ENCODE assay signal across 25 cellular contexts in genomic region chr5:68499952-68500351, GRCh38.
DNase-seq lines count a peak whose midpoint lies in the region; ATAC-seq, FAIRE-seq and TF ChIP-seq lines count a peak whose summit lies in the region.
"Had no signal": no experiment of that assay in that cellular context is flagged by ENCODE, and none has a peak within 500 bp of the region (broad histone marks: within the 10 kb centered on the region; RNA-seq: fewer than 3 reads in every experiment).

No MANE protein-coding gene starts in this region.

- H3K9me3 Mint-ChIP-seq in neural crest cell: peaks cover 26% of the 10 kb centered on the region

- no peaks in the 10 kb centered on the region for H3K27me3 ChIP-seq in bronchial epithelial cell (ENCODE audit: control insufficient read depth, insufficient read depth, low read length)
- H3K27me3 ChIP-seq: foreskin keratinocyte, neutrophil had no signal

- peak overlapping the region; percentile 92 for H3K27ac Mint-ChIP-seq in neural crest cell (ENCODE audit: unreplicated experiment)
- H3K27ac Mint-ChIP-seq: CD4-positive, alpha-beta T cell; memory B cell; T-helper 1 cell treated with Interleukin-12 subunit alpha and Interleukin-12 subunit beta and Interleukin-4 antibody, amounts not matched to agents 30 μg/mL and 1 μg/mL, for 36 hours had no signal

- no peak for FAIRE-seq in bronchial epithelial cell (lab: Jason Lieb, UNC)
- FAIRE-seq: G401.6 had no signal

- H3K4me3 Mint-ChIP-seq in neural crest cell: peak overlapping the region; percentile 35
- H3K4me3 Mint-ChIP-seq: CD4-positive, alpha-beta T cell; memory B cell; T-helper 1 cell treated with Interleukin-12 subunit alpha and Interleukin-12 subunit beta and Interleukin-4 antibody, amounts not matched to agents 30 μg/mL and 1 μg/mL, for 36 hours had no signal

- no peaks in the 10 kb centered on the region for H3K36me3 ChIP-seq in bronchial epithelial cell (ENCODE audit: control insufficient read depth, insufficient read depth, low read length)
- H3K36me3 ChIP-seq: neutrophil had no signal

- TF ChIP-seq CTCF in AG09319 (IDR thresholded peaks at IDR 0.05; ENCODE audit: low read depth, low read length) (no peak), bronchial epithelial cell (IDR thresholded peaks at IDR 0.05; ENCODE audit: insufficient read depth, low read length, severe bottlenecking) (no peak), neural crest cell (conservative IDR thresholded peaks at IDR 0.05) (no peak)

- H3K36me3 Mint-ChIP-seq in neural crest cell (ENCODE audit: low read depth): peaks cover 34% of the 10 kb centered on the region

- no peaks in the 10 kb centered on the region for H3K27me3 Mint-ChIP-seq in neural crest cell (ENCODE audit: low read depth)
- H3K27me3 Mint-ChIP-seq: CD4-positive, alpha-beta T cell had no signal

- no peak for ATAC-seq in GM18867 (IDR thresholded peaks at IDR 0.05; ENCODE audit: unreplicated experiment)
- ATAC-seq in HG02885 (IDR thresholded peaks at IDR 0.05; ENCODE audit: poor library complexity, unreplicated experiment): no peak
- ATAC-seq: foreskin keratinocyte, psoas muscle had no signal

- H3K4me3 ChIP-seq in bronchial epithelial cell (ENCODE audit: low read depth, low read length): no peak overlapping the region
- H3K4me3 ChIP-seq: psoas muscle had no signal

- H3K4me1 Mint-ChIP-seq in neural crest cell: peaks cover 45% of the 10 kb centered on the region
- H3K4me1 Mint-ChIP-seq: memory B cell had no signal

- DNase-seq in AG09319 (ENCODE audit: extremely low read depth, low read depth) (peak; percentile 25), LHCN-M2 (ENCODE audit: low read depth) (peak; percentile 19), bronchial epithelial cell (ENCODE audit: low read depth) (peak; percentile 45), neural crest cell (ENCODE audit: low read depth, low spot score) (no peak), midbrain (lab: John Stamatoyannopoulos, UW) (no peak)
- DNase-seq in stimulated activated CD4-positive, alpha-beta T cell treated with anti-CD3 and anti-CD28 coated beads, Interleukin-2, amount 100 ng/mL, for 24 hours: no peak
- DNase-seq: activated CD4-positive, alpha-beta T cell treated with anti-CD3 and anti-CD28 coated beads for 4 hours; activated naive CD4-positive, alpha-beta T cell treated with Interleukin-2 at 50 U/mL for 16 hours; activated T-cell treated with anti-CD3 and anti-CD28 coated beads, Interleukin-2, amount 50 U/mL, for 48 hours; caudate nucleus; CD4-positive, alpha-beta T cell; dermis blood vessel endothelial cell; H7; Karpas-422; left cardiac atrium; NCI-H524; psoas muscle; substantia nigra had no signal

Comparison
In these comparisons a context has a peak if more than half of its experiments do, and no peak if none do; other contexts are left out.
1. DNase-seq: peak in AG09319 (single experiment), LHCN-M2 (single experiment) and bronchial epithelial cell (single experiment); none in neural crest cell (single experiment), midbrain (single experiment) and stimulated activated CD4-positive, alpha-beta T cell treated with anti-CD3 and anti-CD28 coated beads, Interleukin-2, amount 100 ng/mL, for 24 hours (0 of 2).